In the genomic region with DNA sequence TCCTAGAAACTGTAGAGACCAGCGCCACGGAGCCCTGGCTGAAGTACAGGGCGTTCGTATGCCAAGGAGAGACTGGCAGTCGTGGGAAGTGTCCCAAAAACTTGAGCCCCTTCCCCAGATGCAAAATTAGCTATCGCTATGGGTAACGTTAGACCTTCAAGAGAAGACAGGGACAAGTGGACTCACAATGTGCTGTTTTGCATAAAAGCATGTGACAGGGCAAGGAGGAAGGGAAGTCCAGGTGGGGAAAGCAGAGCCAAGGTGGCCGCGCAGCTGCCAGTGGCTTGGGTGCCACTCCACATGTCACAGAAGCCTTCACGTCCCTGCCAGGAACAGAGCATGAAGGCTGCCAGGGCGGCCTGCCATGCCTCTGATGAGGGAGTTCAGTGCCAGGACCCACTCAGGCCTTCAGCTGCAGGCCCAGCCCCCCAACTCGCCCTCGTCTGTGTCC, we compare ENCODE assay signal across 25 cellular contexts.
DNase-seq lines count a peak whose midpoint lies in the region; ATAC-seq lines count a peak whose summit lies in the region.
"Had no signal": no experiment of that assay in that cellular context is flagged by ENCODE, and none has a peak within 500 bp of the region (broad histone marks: within the 10 kb centered on the region; RNA-seq: fewer than 3 reads in every experiment).

No MANE protein-coding gene starts in this region.

- ATAC-seq in HG02870 (IDR thresholded peaks at IDR 0.05; ENCODE audit: unreplicated experiment) = no peak
- ATAC-seq: lower lobe of right lung; PC-3; sciatic nerve; stimulated activated naive B cell treated with anti-CD40 and anti-IgM and Interleukin-4, amounts not matched to agents 10 μg/mL and 1 μg/mL and 100 μg/mL, for 72 hours had no signal

- DNase-seq in amygdala (lab: John Stamatoyannopoulos, UW) = peak in 52 of 56 donors; percentile 10 to 91 (median 60)
- peak; percentile 33 for DNase-seq in cerebellum (ENCODE audit: low spot score)
- DNase-seq in hippocampal formation (lab: John Stamatoyannopoulos, UW) = peak; percentile 43 to 75
- DNase-seq in putamen (ENCODE audit: low spot score) = peak; percentile 70
- no peak for DNase-seq in NCI-H2029 (lab: John Stamatoyannopoulos, UW)
- DNase-seq in HPDE6-E6E7 (ENCODE audit: extremely low spot score) = no peak
- DNase-seq: activated CD4-positive, alpha-beta T cell treated with anti-CD3 and anti-CD28 coated beads, Interleukin-2, amount 10 ng/mL, durations not matched to agents 24 days and 14 days; activated CD8-positive, alpha-beta memory T cell treated with anti-CD3 and anti-CD28 coated beads, Interleukin-2, amount 50 U/mL, for 4 hours; activated naive CD4-positive, alpha-beta T cell; CD8-positive, alpha-beta memory T cell; DMS53; endodermal cell; H7; immature natural killer cell; KBM-7; lower lobe of right lung; NCI-H187; NCI-H748 treated with DMSO at 0.1 percent for 48 hours; PC-3; SIG-M5; stimulated activated naive B cell treated with anti-CD40 and anti-IgM and Interleukin-4, amounts not matched to agents 10 μg/mL and 1 μg/mL and 100 μg/mL, for 72 hours; T-helper 1 cell; tibial artery had no signal

Comparison
In these comparisons a context has a peak if more than half of its experiments do, and no peak if none do; other contexts are left out.
1. DNase-seq: peak in amygdala (52 of 56), cerebellum (single experiment), hippocampal formation (2 of 2) and putamen (single experiment); none in NCI-H2029 (single experiment) and HPDE6-E6E7 (single experiment).